1 cellular context compared by ENCODE assay signal in genomic region chr12:116465407-116465806, GRCh38.
TF ChIP-seq lines count a peak whose summit lies in the region.

No MANE protein-coding gene starts in this region.

TF ChIP-seq in K562, 482 proteins besides CTCF, POLR2A, EP300 and RAD21 (continued from another document):
- TF ChIP-seq, protein P1, sequence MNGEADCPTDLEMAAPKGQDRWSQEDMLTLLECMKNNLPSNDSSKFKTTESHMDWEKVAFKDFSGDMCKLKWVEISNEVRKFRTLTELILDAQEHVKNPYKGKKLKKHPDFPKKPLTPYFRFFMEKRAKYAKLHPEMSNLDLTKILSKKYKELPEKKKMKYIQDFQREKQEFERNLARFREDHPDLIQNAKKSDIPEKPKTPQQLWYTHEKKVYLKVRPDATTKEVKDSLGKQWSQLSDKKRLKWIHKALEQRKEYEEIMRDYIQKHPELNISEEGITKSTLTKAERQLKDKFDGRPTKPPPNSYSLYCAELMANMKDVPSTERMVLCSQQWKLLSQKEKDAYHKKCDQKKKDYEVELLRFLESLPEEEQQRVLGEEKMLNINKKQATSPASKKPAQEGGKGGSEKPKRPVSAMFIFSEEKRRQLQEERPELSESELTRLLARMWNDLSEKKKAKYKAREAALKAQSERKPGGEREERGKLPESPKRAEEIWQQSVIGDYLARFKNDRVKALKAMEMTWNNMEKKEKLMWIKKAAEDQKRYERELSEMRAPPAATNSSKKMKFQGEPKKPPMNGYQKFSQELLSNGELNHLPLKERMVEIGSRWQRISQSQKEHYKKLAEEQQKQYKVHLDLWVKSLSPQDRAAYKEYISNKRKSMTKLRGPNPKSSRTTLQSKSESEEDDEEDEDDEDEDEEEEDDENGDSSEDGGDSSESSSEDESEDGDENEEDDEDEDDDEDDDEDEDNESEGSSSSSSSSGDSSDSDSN (IDR thresholded peaks at IDR 0.05; ENCODE audit: borderline replicate concordance in 1 of 2, low read depth in 2 of 2, low read length in 2 of 2) = no peak
- TF ChIP-seq PHB2 (IDR thresholded peaks at IDR 0.05; ENCODE audit: low read depth) (no peak), TCF7 (IDR thresholded peaks at IDR 0.05; ENCODE audit: borderline replicate concordance) (no peak), ADNP (tag; IDR thresholded peaks at IDR 0.05) (peak; percentile 93), GATAD2B (IDR thresholded peaks at IDR 0.05; ENCODE audit: borderline replicate concordance) (no peak), SP2 (IDR thresholded peaks at IDR 0.05; ENCODE audit: extremely low read depth, low read depth, low read length, poor library complexity, severe bottlenecking) (no peak), YBX1 (IDR thresholded peaks at IDR 0.05) (no peak), HDAC2 (IDR thresholded peaks at IDR 0.05) (peak; percentile 51; the same call in 1 of the 2 replicates), IRF9 (tag; IDR thresholded peaks at IDR 0.05) (no peak), XRCC5 (IDR thresholded peaks at IDR 0.05; ENCODE audit: low read depth, low read length) (no peak), SRSF3 (IDR thresholded peaks at IDR 0.05; ENCODE audit: insufficient read depth, low read length) (no peak), PHF21A (IDR thresholded peaks at IDR 0.05; ENCODE audit: borderline replicate concordance, low read depth) (no peak), ZNF79 (CRISPR knock-in tag; IDR thresholded peaks at IDR 0.05; ENCODE audit: low read depth) (no peak), ZBTB17 (CRISPR knock-in tag; IDR thresholded peaks at IDR 0.05) (no peak), CHAMP1 (IDR thresholded peaks at IDR 0.05) (no peak), NELFE (IDR thresholded peaks at IDR 0.05; ENCODE audit: insufficient read depth, insufficient read length) (no peak), EZH2 (IDR thresholded peaks at IDR 0.05; ENCODE audit: borderline replicate concordance, low read depth, low read length) (no peak), CHD4 (IDR thresholded peaks at IDR 0.05; ENCODE audit: insufficient read depth, insufficient replicate concordance, low read depth, low read length, poor library complexity, severe bottlenecking) (peak; percentile 68), HMGN3 (IDR thresholded peaks at IDR 0.05; ENCODE audit: borderline replicate concordance, extremely low read depth, insufficient read length, low read depth, low read length) (no peak), FIP1L1 (IDR thresholded peaks at IDR 0.05; ENCODE audit: low read depth, low read length, poor library complexity, severe bottlenecking) (no peak), DNMT1 (IDR thresholded peaks at IDR 0.05) (no peak), SMARCA5 (IDR thresholded peaks at IDR 0.05) (peak; percentile 81; the same call in 1 of the 2 replicates), HEY1 (CRISPR knock-in tag; IDR thresholded peaks at IDR 0.05; ENCODE audit: borderline replicate concordance) (no peak), THAP12 (CRISPR knock-in tag; IDR thresholded peaks at IDR 0.05) (no peak), ZFPM2 (CRISPR knock-in tag; IDR thresholded peaks at IDR 0.05) (no peak), TEAD1 (CRISPR knock-in tag; IDR thresholded peaks at IDR 0.05) (no peak), CBX3 (IDR thresholded peaks at IDR 0.05; ENCODE audit: borderline replicate concordance in 1 of 2, low read length in 2 of 2) (peak in 1 of 2 experiments; percentile 51; a peak in 1 of 3 replicates), NFE2L1 (tag; IDR thresholded peaks at IDR 0.05; ENCODE audit: borderline replicate concordance, low read depth) (no peak), KDM1A (IDR thresholded peaks at IDR 0.05) (peak in 1 of 2 experiments; percentile 72; a peak in 2 of 4 replicates), ELF4 (CRISPR knock-in tag; IDR thresholded peaks at IDR 0.05) (no peak), MED1 (CRISPR knock-in tag; IDR thresholded peaks at IDR 0.05; ENCODE audit: borderline replicate concordance) (no peak), SREBF2 (CRISPR knock-in tag; IDR thresholded peaks at IDR 0.05) (no peak)
- TF ChIP-seq, protein P2, sequence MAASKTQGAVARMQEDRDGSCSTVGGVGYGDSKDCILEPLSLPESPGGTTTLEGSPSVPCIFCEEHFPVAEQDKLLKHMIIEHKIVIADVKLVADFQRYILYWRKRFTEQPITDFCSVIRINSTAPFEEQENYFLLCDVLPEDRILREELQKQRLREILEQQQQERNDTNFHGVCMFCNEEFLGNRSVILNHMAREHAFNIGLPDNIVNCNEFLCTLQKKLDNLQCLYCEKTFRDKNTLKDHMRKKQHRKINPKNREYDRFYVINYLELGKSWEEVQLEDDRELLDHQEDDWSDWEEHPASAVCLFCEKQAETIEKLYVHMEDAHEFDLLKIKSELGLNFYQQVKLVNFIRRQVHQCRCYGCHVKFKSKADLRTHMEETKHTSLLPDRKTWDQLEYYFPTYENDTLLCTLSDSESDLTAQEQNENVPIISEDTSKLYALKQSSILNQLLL (CRISPR knock-in tag; IDR thresholded peaks at IDR 0.05; ENCODE audit: borderline replicate concordance) = no peak
- TF ChIP-seq, protein P3, sequence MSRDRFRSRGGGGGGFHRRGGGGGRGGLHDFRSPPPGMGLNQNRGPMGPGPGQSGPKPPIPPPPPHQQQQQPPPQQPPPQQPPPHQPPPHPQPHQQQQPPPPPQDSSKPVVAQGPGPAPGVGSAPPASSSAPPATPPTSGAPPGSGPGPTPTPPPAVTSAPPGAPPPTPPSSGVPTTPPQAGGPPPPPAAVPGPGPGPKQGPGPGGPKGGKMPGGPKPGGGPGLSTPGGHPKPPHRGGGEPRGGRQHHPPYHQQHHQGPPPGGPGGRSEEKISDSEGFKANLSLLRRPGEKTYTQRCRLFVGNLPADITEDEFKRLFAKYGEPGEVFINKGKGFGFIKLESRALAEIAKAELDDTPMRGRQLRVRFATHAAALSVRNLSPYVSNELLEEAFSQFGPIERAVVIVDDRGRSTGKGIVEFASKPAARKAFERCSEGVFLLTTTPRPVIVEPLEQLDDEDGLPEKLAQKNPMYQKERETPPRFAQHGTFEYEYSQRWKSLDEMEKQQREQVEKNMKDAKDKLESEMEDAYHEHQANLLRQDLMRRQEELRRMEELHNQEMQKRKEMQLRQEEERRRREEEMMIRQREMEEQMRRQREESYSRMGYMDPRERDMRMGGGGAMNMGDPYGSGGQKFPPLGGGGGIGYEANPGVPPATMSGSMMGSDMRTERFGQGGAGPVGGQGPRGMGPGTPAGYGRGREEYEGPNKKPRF (IDR thresholded peaks at IDR 0.05; ENCODE audit: low read depth, low read length) = no peak
